ENCODE assay signal across 8 cellular contexts in the genomic region with DNA sequence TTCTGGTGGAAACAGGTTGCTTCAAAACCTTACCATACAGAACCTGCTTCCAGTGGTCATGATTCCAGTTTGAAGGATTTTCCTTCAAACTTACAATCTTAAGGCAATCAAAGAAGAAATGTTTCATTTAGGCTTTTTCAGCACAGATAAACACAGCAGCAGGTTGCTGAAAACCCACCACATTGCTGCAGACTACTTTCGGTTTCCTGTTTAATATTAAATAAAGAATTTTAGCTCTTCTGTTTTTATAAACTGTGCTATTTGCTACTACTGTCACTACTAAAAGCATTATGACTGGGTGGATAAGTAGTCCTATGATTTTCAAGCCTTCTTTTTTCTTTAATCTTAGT. TPM values are rescaled to one million over a fixed set of nuclear protein-coding genes. Genes with fewer than 3 reads are reported as not detected.
A peak's percentile ranks its signal among the peaks of the same experiment; 100 is the strongest.
DNase-seq lines count a peak whose midpoint lies in the region; ATAC-seq and TF ChIP-seq lines count a peak whose summit lies in the region.

No MANE protein-coding gene starts in this region.

- 40% methylated on average over 1 of the region's 1 CpG for WGBS in mammary epithelial cell (ENCODE audit: low coverage, missing lambda C conversion rate)
- WGBS in prostate gland, result 9% methylated on average over 1 of the region's 1 CpG

- H2AFZ ChIP-seq in mammary epithelial cell (ENCODE audit: low read depth, low read length), result no peak overlapping the region

- no TSS peak for BruUV-seq in mammary epithelial cell (replicated peaks; lab: Mats Ljungman, UMichigan)

- H3K9me3 ChIP-seq in mammary epithelial cell (replicated peaks; ENCODE audit: insufficient read depth, low read length), result no peaks in the 10 kb centered on the region
- no peaks in the 10 kb centered on the region for H3K9me3 ChIP-seq in prostate gland

- no peaks in the 10 kb centered on the region for H3K79me2 ChIP-seq in mammary epithelial cell (ENCODE audit: insufficient read depth, low read length)

- DNase-seq in mammary epithelial cell, result no peak
- DNase-seq in prostate gland (ENCODE audit: low spot score), result no peak
- no peak for DNase-seq in C1 segment of cervical spinal cord (lab: John Stamatoyannopoulos, UW)
- no peak for DNase-seq in NCI-H526 treated with DMSO at 0.1 percent for 48 hours (lab: John Stamatoyannopoulos, UW)
- DNase-seq in stimulated activated CD4-positive, alpha-beta T cell treated with anti-CD3 and anti-CD28 coated beads, Interleukin-1b, Interleukin-23, amount 100 ng/mL, for 48 hours, result no peak

- TF ChIP-seq POLR2A in prostate gland (IDR thresholded peaks at IDR 0.05), result no peak

- H3K9ac ChIP-seq in mammary epithelial cell (ENCODE audit: insufficient read depth, low read length), result no peak overlapping the region

- CTCF ChIA-PET in mammary epithelial cell (lab: Charles Lee; ENCODE audit: low non-redundant PET), result interaction anchor here (0.6 kb wide), 1 partner anchor 469 kb away, joined by 7 read pairs; no protein-coding TSS in a partner anchor

- H3K4me3 ChIP-seq in mammary epithelial cell (replicated peaks in 1 of 3; ENCODE audit: insufficient read depth in 1 of 3, low read depth in 2 of 3, low read length in 3 of 3), result peak overlapping the region in 2 of 3 experiments; percentile 6 to 19
- H3K4me3 ChIP-seq in prostate gland, result peak overlapping the region in 1 of 2 donors; percentile 4

- peaks cover 41% of the 10 kb centered on the region for H3K4me1 ChIP-seq in mammary epithelial cell (ENCODE audit: insufficient read depth, low read length)
- peaks cover 6% of the 10 kb centered on the region for H3K4me1 ChIP-seq in prostate gland (replicated peaks)

- H3K27ac ChIP-seq in mammary epithelial cell (ENCODE audit: insufficient read depth, low read depth, low read length) (no peak overlapping the region), prostate gland (peak overlapping the region; percentile 59 to 69)

- no peaks in the 10 kb centered on the region for H3K36me3 ChIP-seq in mammary epithelial cell (ENCODE audit: insufficient read depth, low read length)
- H3K36me3 ChIP-seq in prostate gland, result no peaks in the 10 kb centered on the region

- TF ChIP-seq CTCF in mammary epithelial cell (conservative IDR thresholded peaks at IDR 0.05 in 1 of 2, IDR thresholded peaks at IDR 0.05 in 1 of 2; ENCODE audit: extremely low read depth in 1 of 2, insufficient read depth in 1 of 2, low read depth in 1 of 2, low read length in 2 of 2) (no peak), prostate gland (IDR thresholded peaks at IDR 0.05) (no peak)

- intact Hi-C loops in mammary epithelial cell (cut with micrococcal nuclease), result no loop called here
- intact Hi-C loops in prostate gland (cut with DNase I), result no loop called here

- ATAC-seq in GM19328 (IDR thresholded peaks at IDR 0.05; ENCODE audit: unreplicated experiment), result peak; percentile 2
- ATAC-seq in HG03159 (IDR thresholded peaks at IDR 0.05; ENCODE audit: unreplicated experiment), result peak; percentile 10
- no peak for ATAC-seq in HG03139 (IDR thresholded peaks at IDR 0.05; ENCODE audit: unreplicated experiment)

- in situ Hi-C loops in mammary epithelial cell (cut with MboI; ENCODE audit: low sequenced_read_pairs in 2 of 2), result no loop called here

- H4K20me1 ChIP-seq in mammary epithelial cell (ENCODE audit: insufficient read depth, low read length), result no peaks in the 10 kb centered on the region

- dilution Hi-C loops in mammary epithelial cell (cut with HindIII; ENCODE audit: low sequenced_read_pairs), result no loop called here

- H3K27me3 ChIP-seq in mammary epithelial cell (ENCODE audit: insufficient read depth, low read length) (no peaks in the 10 kb centered on the region), prostate gland (replicated peaks; ENCODE audit: insufficient read depth) (no peaks in the 10 kb centered on the region)

- H3K4me2 ChIP-seq in mammary epithelial cell (ENCODE audit: insufficient read depth, low read depth, low read length), result peak overlapping the region; percentile 70

RNA-seq across cellular contexts. Expression of gene FOXN3, which starts 13.2 kb away (rescaled TPM):
- 10 to 100 TPM in 1 of 2 donors, 1 to 10 TPM in 1; 4.6 to 17.0 TPM for total RNA-seq in mammary epithelial cell
- polyA plus RNA-seq in mammary epithelial cell, result 4.0 TPM
- polyA minus RNA-seq in mammary epithelial cell, result 18.6 TPM
- total RNA-seq in prostate gland, result 100 to 1,000 TPM in 1 of 2 donors, 10 to 100 TPM in 1; 53.9 to 141 TPM
